In genomic region chr4:27638163-27638915, GRCh38 we compare ENCODE assay signal across 10 cellular contexts.
"Had no signal": no experiment of that assay in that cellular context is flagged by ENCODE, and none has a peak within 500 bp of the region (broad histone marks: within the 10 kb centered on the region; RNA-seq: fewer than 3 reads in every experiment).

No MANE protein-coding gene starts in this region.

- H3K4me1 ChIP-seq: spleen, tibial artery had no signal

- DNase-seq: activated naive CD4-positive, alpha-beta T cell; activated naive CD8-positive, alpha-beta T cell treated with anti-CD3 and anti-CD28 coated beads, Interleukin-2, amount 10 ng/mL, durations not matched to agents 7 days and 5 days; anterior cingulate cortex; dermis blood vessel endothelial cell; kidney glomerular epithelial cell; nephron progenitor cell; spleen; tibial artery had no signal

- H3K4me3 ChIP-seq: spleen, tibial artery had no signal

- H3K27ac ChIP-seq: spleen, tibial artery had no signal

- H3K36me3 ChIP-seq: spleen, tibial artery had no signal

- H3K27me3 ChIP-seq: spleen, tibial artery had no signal

- ATAC-seq: sciatic nerve; stimulated activated memory B cell treated with anti-CD40 and anti-IgM and Interleukin-4, amounts not matched to agents 10 μg/mL and 1 μg/mL and 100 μg/mL, for 72 hours had no signal

- H3K9me3 ChIP-seq: spleen, tibial artery had no signal
